1 cellular context compared by ENCODE assay signal in the genomic region with DNA sequence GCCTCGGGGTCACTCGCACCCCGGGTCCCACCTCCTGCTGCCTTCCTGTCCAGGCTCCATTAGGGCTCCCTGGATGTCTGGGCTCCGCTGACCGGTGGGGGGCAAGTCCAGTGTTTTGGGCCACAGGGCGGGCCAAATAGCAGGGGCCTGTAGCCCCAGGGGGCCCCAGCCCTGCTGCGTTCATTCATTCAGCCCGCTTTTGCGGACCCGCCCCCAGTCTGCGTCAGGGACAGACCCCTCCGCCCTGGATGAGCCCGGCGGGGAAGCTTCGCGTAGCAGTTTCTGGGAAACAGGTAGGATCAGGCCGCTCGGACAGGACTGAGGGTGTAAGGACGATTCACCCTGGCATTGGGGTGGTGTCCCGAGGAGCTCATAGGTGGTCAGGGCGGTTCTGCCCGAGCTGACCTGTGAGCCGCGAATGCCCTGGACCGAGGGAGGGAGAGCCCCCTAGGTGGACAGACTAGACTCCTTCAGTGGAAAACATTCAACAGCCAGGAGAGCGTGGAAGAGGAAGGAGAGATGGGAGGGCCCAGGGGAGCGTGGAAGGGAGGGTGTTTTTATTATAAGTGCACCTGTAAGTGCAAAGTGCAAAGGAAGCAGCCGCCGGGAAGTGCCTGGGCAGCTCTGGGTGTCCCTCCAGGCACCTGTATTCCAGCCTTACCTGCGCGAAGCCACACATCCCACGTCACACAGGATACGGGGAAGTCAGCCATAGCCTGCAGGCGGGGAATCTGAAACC.
A peak's percentile ranks its signal among the peaks of the same experiment; 100 is the strongest.
TF ChIP-seq lines count a peak whose summit lies in the region.

No MANE protein-coding gene starts in this region.

TF ChIP-seq in HEK293, 187 proteins besides CTCF, POLR2A, EP300 and RAD21 (continued from another document):
- TF ChIP-seq ZNF121 (tag by site-specific recombination; IDR thresholded peaks at IDR 0.05) = no peak
- peak; percentile 62; the same call in 1 of the 2 replicates for TF ChIP-seq SCRT2 (tag by site-specific recombination; IDR thresholded peaks at IDR 0.05)
- TF ChIP-seq EGR2 (tag by site-specific recombination; IDR thresholded peaks at IDR 0.05; ENCODE audit: low read depth) = 0 out of 2 replicates have a peak, but pooled peaks have one; percentile 2
- TF ChIP-seq ZNF24 (tag by site-specific recombination; IDR thresholded peaks at IDR 0.05) = peak; percentile 88
- 0 out of 2 replicates have a peak, but pooled peaks have one; percentile 64 for TF ChIP-seq IKZF3 (tag by site-specific recombination; IDR thresholded peaks at IDR 0.05)
- TF ChIP-seq ZNF692 (tag by site-specific recombination; IDR thresholded peaks at IDR 0.05) = 0 out of 2 replicates have a peak, but pooled peaks have one; percentile 10
- 0 out of 2 replicates have a peak, but pooled peaks have one; percentile 2 for TF ChIP-seq TSHZ1 (tag by site-specific recombination; IDR thresholded peaks at IDR 0.05; ENCODE audit: borderline replicate concordance)
- TF ChIP-seq ZBTB48 (tag by site-specific recombination; IDR thresholded peaks at IDR 0.05) = no peak; the same call in 1 of the 2 replicates
- TF ChIP-seq ZBTB26 (tag by site-specific recombination; optimal IDR thresholded peaks at IDR 0.05) = peak; percentile 44
- TF ChIP-seq ZBTB20 (tag by site-specific recombination; IDR thresholded peaks at IDR 0.05) = peak; percentile 52; the same call in 1 of the 2 replicates
- TF ChIP-seq AEBP2 (tag by site-specific recombination; IDR thresholded peaks at IDR 0.05; ENCODE audit: borderline replicate concordance) = no peak
- 0 out of 2 replicates have a peak, but pooled peaks have one; percentile 12 for TF ChIP-seq ZBTB10 (tag by site-specific recombination; IDR thresholded peaks at IDR 0.05)
- TF ChIP-seq, protein P1, sequence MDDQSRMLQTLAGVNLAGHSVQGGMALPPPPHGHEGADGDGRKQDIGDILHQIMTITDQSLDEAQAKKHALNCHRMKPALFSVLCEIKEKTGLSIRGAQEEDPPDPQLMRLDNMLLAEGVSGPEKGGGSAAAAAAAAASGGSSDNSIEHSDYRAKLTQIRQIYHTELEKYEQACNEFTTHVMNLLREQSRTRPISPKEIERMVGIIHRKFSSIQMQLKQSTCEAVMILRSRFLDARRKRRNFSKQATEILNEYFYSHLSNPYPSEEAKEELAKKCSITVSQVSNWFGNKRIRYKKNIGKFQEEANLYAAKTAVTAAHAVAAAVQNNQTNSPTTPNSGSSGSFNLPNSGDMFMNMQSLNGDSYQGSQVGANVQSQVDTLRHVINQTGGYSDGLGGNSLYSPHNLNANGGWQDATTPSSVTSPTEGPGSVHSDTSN (CRISPR knock-in tag; IDR thresholded peaks at IDR 0.05) = 0 out of 2 replicates have a peak, but pooled peaks have one; percentile 50
- peak; percentile 93 for TF ChIP-seq GLIS1 (tag by site-specific recombination; IDR thresholded peaks at IDR 0.05)
- peak; percentile 94 for TF ChIP-seq GLIS2 (tag by site-specific recombination; IDR thresholded peaks at IDR 0.05)
- peak; percentile 85 for TF ChIP-seq ZNF335 (tag by site-specific recombination; conservative IDR thresholded peaks at IDR 0.05)
